ENCODE assay signal across 9 cellular contexts in the genomic region with DNA sequence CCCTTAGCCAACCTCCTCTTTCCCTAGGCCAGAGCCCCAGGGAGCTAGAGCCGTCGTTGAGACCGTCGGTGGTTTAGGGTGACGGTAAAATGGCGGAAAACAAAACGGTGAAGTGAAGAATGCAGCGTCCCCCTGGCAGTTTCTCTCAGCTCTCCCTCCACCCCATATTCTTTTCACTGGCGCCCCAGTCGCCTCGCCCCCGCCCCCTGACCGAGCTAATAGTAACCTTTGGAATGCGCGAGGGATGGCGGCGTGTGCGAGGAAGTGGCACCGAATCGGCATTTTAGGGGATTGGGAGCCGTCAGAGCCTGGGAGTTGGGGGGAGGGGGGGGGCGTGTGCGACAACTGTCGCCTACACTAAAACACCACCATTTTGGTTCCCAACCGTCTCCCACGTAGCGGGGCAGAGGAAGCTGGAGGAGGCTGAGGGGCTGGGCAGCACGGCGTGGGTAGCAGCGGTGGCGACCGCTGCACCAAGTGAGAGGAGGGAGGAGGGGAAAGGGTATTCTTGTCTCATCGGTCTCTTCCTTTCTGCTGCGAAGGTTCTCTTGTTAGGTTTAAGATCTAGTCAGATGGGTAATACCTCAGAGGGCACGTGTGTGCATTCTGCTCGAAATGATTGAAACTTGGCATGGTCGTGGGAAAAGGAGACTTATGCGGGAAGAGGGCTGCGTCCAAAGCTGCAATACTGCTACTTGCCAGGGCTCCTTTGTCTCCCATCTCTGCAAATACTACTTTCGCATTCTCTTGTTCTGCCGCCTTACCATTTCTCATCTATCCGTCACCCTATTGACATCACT. TPM values are rescaled to one million over a fixed set of nuclear protein-coding genes. Genes with fewer than 3 reads are reported as not detected.
A peak's percentile ranks its signal among the peaks of the same experiment; 100 is the strongest.
DNase-seq lines count a peak whose midpoint lies in the region; ATAC-seq and TF ChIP-seq lines count a peak whose summit lies in the region.
"Had no signal": no experiment of that assay in that cellular context is flagged by ENCODE, and none has a peak within 500 bp of the region (broad histone marks: within the 10 kb centered on the region; RNA-seq: fewer than 3 reads in every experiment).

No MANE protein-coding gene starts in this region.

- H3K27ac ChIP-seq in fibroblast of lung (ENCODE audit: insufficient read depth, low read length) (no peak overlapping the region), PC-9 (no peak overlapping the region)

- H3K4me1 Mint-ChIP-seq in neural crest cell, result peaks cover 20% of the 10 kb centered on the region

- H3K4me3 ChIP-seq in WI38 (ENCODE audit: low read depth, low read length), result peak overlapping the region; percentile 72
- peak overlapping the region; percentile 30 to 64 (median 54) for H3K4me3 ChIP-seq in fibroblast of lung (replicated peaks in 1 of 4; ENCODE audit: control extremely low read depth in 1 of 4, insufficient read depth in 1 of 4, low read depth in 3 of 4, low read length in 4 of 4)
- H3K4me3 ChIP-seq in PC-9, result no peak overlapping the region

- peaks cover 6% of the 10 kb centered on the region for H3K36me3 Mint-ChIP-seq in neural crest cell (ENCODE audit: low read depth)

- H3K27me3 ChIP-seq in fibroblast of lung (ENCODE audit: control insufficient read depth, insufficient read depth, low read length) (no peaks in the 10 kb centered on the region), PC-9 (ENCODE audit: insufficient read depth, low read depth) (no peaks in the 10 kb centered on the region)

- H3K9ac ChIP-seq in fibroblast of lung (ENCODE audit: insufficient read depth, low read length), result no peak overlapping the region

- intact Hi-C loops in PC-9 (cut with micrococcal nuclease; ENCODE audit: unreplicated experiment), result no loop called here

- peak; percentile 34 for DNase-seq in COLO668 (lab: John Stamatoyannopoulos, UW; ENCODE audit: unreplicated experiment)
- peak; percentile 61 for DNase-seq in KBM-7
- DNase-seq in fibroblast of lung (ENCODE audit: low read depth in 2 of 2), result peak; percentile 23 to 41
- peak; percentile 2 for DNase-seq in neural crest cell (ENCODE audit: low read depth, low spot score)
- no peak for DNase-seq in T1000 (lab: John Stamatoyannopoulos, UW)
- DNase-seq in PC-9, result no peak

- CTCF ChIA-PET in PC-9 (lab: Charles Lee), result no interaction called here

- POLR2A ChIA-PET in PC-9 (lab: Charles Lee; ENCODE audit: unreplicated experiment), result no interaction called here

- no peaks in the 10 kb centered on the region for H3K9me2 ChIP-seq in PC-9 (ENCODE audit: insufficient read depth)

- in situ Hi-C loops in KBM-7 (cut with MboI; ENCODE audit: low pct_unique_long_range_greater_than_20kb, low sequenced_read_pairs), result no loop called here

- H3K4me1 ChIP-seq in fibroblast of lung (ENCODE audit: control insufficient read depth, extremely low read depth, insufficient read depth, low read length), result no peaks in the 10 kb centered on the region
- no peaks in the 10 kb centered on the region for H3K4me1 ChIP-seq in PC-9 (replicated peaks; ENCODE audit: insufficient read depth)

- H2AFZ ChIP-seq in fibroblast of lung (ENCODE audit: low read length), result peak overlapping the region; percentile 81
- H2AFZ ChIP-seq in PC-9, result no peak overlapping the region

- H3K27ac Mint-ChIP-seq in neural crest cell (ENCODE audit: unreplicated experiment), result peak overlapping the region; percentile 98

- peak overlapping the region; percentile 94 for H3K4me3 Mint-ChIP-seq in neural crest cell

- H4K20me1 ChIP-seq in fibroblast of lung (ENCODE audit: control insufficient read depth, extremely low read depth, insufficient read depth, low read length) (no peaks in the 10 kb centered on the region), PC-9 (ENCODE audit: insufficient read depth) (no peaks in the 10 kb centered on the region)

- no peaks in the 10 kb centered on the region for H3K36me3 ChIP-seq in fibroblast of lung (ENCODE audit: control insufficient read depth, insufficient read depth, low read length)
- H3K36me3 ChIP-seq in PC-9 (ENCODE audit: low read depth), result no peaks in the 10 kb centered on the region

- H3K79me2 ChIP-seq in fibroblast of lung (ENCODE audit: control insufficient read depth, insufficient read depth, low read length) (no peaks in the 10 kb centered on the region), PC-9 (ENCODE audit: low read depth) (no peaks in the 10 kb centered on the region)

- no peak for TF ChIP-seq CTCF in WI38 (IDR thresholded peaks at IDR 0.05; ENCODE audit: low read depth, low read length)
- TF ChIP-seq CTCF in fibroblast of lung (conservative IDR thresholded peaks at IDR 0.05 in 1 of 2, IDR thresholded peaks at IDR 0.05 in 1 of 2; ENCODE audit: low read depth in 1 of 2, low read length in 2 of 2), result no peak
- no peak for TF ChIP-seq CTCF in neural crest cell (conservative IDR thresholded peaks at IDR 0.05)
- TF ChIP-seq CTCF in PC-9 (conservative IDR thresholded peaks at IDR 0.05), result no peak

- peaks cover 18% of the 10 kb centered on the region for H3K27me3 Mint-ChIP-seq in neural crest cell (ENCODE audit: low read depth)

- H3K9me3 ChIP-seq in fibroblast of lung (ENCODE audit: control insufficient read depth, insufficient read depth, low read depth, low read length) (no peaks in the 10 kb centered on the region), PC-9 (ENCODE audit: insufficient read depth, low read depth) (no peaks in the 10 kb centered on the region)

- H3K9me3 Mint-ChIP-seq in neural crest cell, result peaks cover 3% of the 10 kb centered on the region

- no TSS peak for BruUV-seq in PC-9 (replicated peaks; lab: Mats Ljungman, UMichigan)

- H3F3A ChIP-seq in PC-9 (ENCODE audit: insufficient read depth, low read depth), result no peaks in the 10 kb centered on the region

- peak overlapping the region; percentile 75 for H3K4me2 ChIP-seq in fibroblast of lung (ENCODE audit: extremely low read depth, insufficient read depth, low read length)
- H3K4me2 ChIP-seq in PC-9, result no peak overlapping the region

- ATAC-seq in GM19324 (IDR thresholded peaks at IDR 0.05; ENCODE audit: low FRiP score, unreplicated experiment), result peak; percentile 41

RNA-seq across cellular contexts. Expression of a gene that starts 0.8 kb away (rescaled TPM):
- total RNA-seq in fibroblast of lung, result 0.50 and 1.0 TPM in 2 replicates
- 0.42 and 0.52 TPM in 2 replicates for polyA plus RNA-seq in fibroblast of lung
- polyA plus RNA-seq in fibroblast of lung (2012), result 0.22 and 0.28 TPM in 2 replicates
- not detected in 2 replicates for polyA minus RNA-seq in fibroblast of lung (ENCODE audit: low replicate concordance)
- total RNA-seq in neural crest cell, result 23.1 and 24.0 TPM in 2 replicates
- total RNA-seq in PC-9 (2021), result not detected in 2 replicates

RNA-seq across cellular contexts. Expression of a gene that starts 1.0 kb away (rescaled TPM):
- total RNA-seq in fibroblast of lung (not detected in 2 replicates), neural crest cell (0.18 and 0.21 TPM in 2 replicates), PC-9 (2021) (not detected in 2 replicates)
- not detected in 2 replicates for polyA plus RNA-seq in fibroblast of lung
- not detected in 2 replicates for polyA plus RNA-seq in fibroblast of lung (2012)
- not detected in 2 replicates for polyA minus RNA-seq in fibroblast of lung (ENCODE audit: low replicate concordance)
- total RNA-seq: T-helper 1 cell treated with Interleukin-12 subunit alpha and Interleukin-12 subunit beta and Interleukin-4 antibody, amounts not matched to agents 30 ng/mL and 1 ng/mL, for 36 hours had no signal

Comparison
In these comparisons a context has a peak if more than half of its experiments do, and no peak if none do; other contexts are left out.
1. DNase-seq: peak in COLO668 (single experiment), KBM-7 (single experiment), fibroblast of lung (2 of 2) and neural crest cell (single experiment); none in T1000 (single experiment) and PC-9 (0 of 2).
2. RNA of a gene that starts 0.8 kb away (total RNA-seq): 23.1 to 24.0 TPM in neural crest cell; 0.50 to 1.0 TPM in fibroblast of lung and not detected in PC-9; every median in the first group is over 10 times any median in the second.